ENCODE assay signal across 8 cellular contexts in the genomic region with DNA sequence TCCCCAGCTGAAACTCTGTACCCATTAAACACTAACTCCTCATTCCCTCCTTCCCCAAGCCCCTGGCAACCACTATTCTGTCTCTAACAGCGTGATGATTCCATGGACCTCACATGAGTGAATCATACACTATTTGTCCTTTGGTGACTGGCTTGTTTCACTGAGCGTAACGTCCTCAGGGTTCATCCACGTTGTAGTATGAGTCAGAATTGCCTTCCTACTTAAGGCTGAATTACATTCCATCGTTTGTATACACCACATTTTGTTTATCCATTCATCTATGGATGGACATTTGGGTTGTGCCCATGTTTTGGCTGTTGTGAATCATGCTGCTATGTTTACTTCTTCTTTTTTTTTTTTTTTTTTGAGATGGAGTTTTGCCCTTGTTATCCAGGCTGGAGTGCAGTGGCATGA. TPM values are rescaled to one million over a fixed set of nuclear protein-coding genes. Genes with fewer than 3 reads are reported as not detected.
DNase-seq lines count a peak whose midpoint lies in the region; ATAC-seq and TF ChIP-seq lines count a peak whose summit lies in the region.

No MANE protein-coding gene starts in this region.

- CTCF ChIA-PET in Calu3 (lab: Charles Lee) = interaction anchor here (0.6 to 1.4 kb wide), 4 partner anchors 13 to 100 kb away, joined by 3 to 7 read pairs (median 3); no protein-coding TSS in a partner anchor

- H3K27ac Mint-ChIP-seq in Calu3 (ENCODE audit: unreplicated experiment) (peak overlapping the region; percentile 58), nephron (peak overlapping the region; percentile 66 to 80 (median 74))

- H3K79me1 ChIP-seq in mesendoderm (ENCODE audit: low read length) = no peaks in the 10 kb centered on the region

- peak overlapping the region; percentile 13 for H3K4me3 Mint-ChIP-seq in Calu3 (ENCODE audit: low read depth, unreplicated experiment)
- H3K4me3 Mint-ChIP-seq in nephron = no peak overlapping the region

- H3K56ac ChIP-seq in mesendoderm (ENCODE audit: low read length) = no peak overlapping the region

- H2BK120ac ChIP-seq in mesendoderm (ENCODE audit: low read depth, low read length) = no peak overlapping the region

- no peak for ATAC-seq in GM19324 (IDR thresholded peaks at IDR 0.05; ENCODE audit: low FRiP score, unreplicated experiment)
- no peak for ATAC-seq in GM19023 (IDR thresholded peaks at IDR 0.05; ENCODE audit: unreplicated experiment)

- WGBS in mesendoderm (ENCODE audit: extremely low coverage, insufficient coverage, low lambda C conversion rate) = no CpG with 5 or more reads among the region's 5 CpGs

- no peak overlapping the region for H2AK5ac ChIP-seq in mesendoderm (ENCODE audit: low read length)

- peaks cover 47% of the 10 kb centered on the region for H3K4me1 Mint-ChIP-seq in Calu3 (ENCODE audit: low read depth, unreplicated experiment)
- H3K4me1 Mint-ChIP-seq in nephron = peaks cover 25% of the 10 kb centered on the region

- no peak overlapping the region for H2BK5ac ChIP-seq in mesendoderm (ENCODE audit: low read length)

- no peaks in the 10 kb centered on the region for H3K27me3 Mint-ChIP-seq in Calu3 (ENCODE audit: unreplicated experiment)
- peaks cover 9% of the 10 kb centered on the region for H3K27me3 Mint-ChIP-seq in nephron (ENCODE audit: low read depth)

- no peak overlapping the region for H4K8ac ChIP-seq in mesendoderm (ENCODE audit: low read depth, low read length)

- H3K27ac ChIP-seq in mesendoderm (ENCODE audit: low read depth, low read length) = no peak overlapping the region

- no peaks in the 10 kb centered on the region for H3K36me3 ChIP-seq in mesendoderm (ENCODE audit: control insufficient read depth, insufficient read depth, low read length)

- H3K27me3 ChIP-seq in mesendoderm (ENCODE audit: insufficient read depth, low read length, poor library complexity) = no peaks in the 10 kb centered on the region

- H3K9ac ChIP-seq in mesendoderm (ENCODE audit: low read length) = no peak overlapping the region

- H2BK15ac ChIP-seq in mesendoderm (replicated peaks; ENCODE audit: low read depth) = no peak overlapping the region

- no TSS peak for BruUV-seq in Calu3 (replicated peaks; lab: Mats Ljungman, UMichigan)

- DNase-seq in Calu3 (peak; percentile 29), NCI-H69 (lab: John Stamatoyannopoulos, UW) (peak; percentile 26), dermis blood vessel endothelial cell (peak; percentile 92), mesendoderm (no peak), GM19238 (ENCODE audit: insufficient read length, low spot score) (no peak)

- intact Hi-C loops in Calu3 (cut with micrococcal nuclease; ENCODE audit: unreplicated experiment) = loop anchor here (1.0 kb wide), 1 partner anchor 38 kb away; no protein-coding TSS in a partner anchor

- no peak overlapping the region for H3K4ac ChIP-seq in mesendoderm (ENCODE audit: low read depth, low read length)

- no peak overlapping the region for H3K4me2 ChIP-seq in mesendoderm (ENCODE audit: low read length)

- TF ChIP-seq CTCF in Calu3 (IDR thresholded peaks at IDR 0.05; ENCODE audit: unreplicated experiment) = no peak
- no peak for TF ChIP-seq CTCF in nephron (IDR thresholded peaks at IDR 0.05; ENCODE audit: unreplicated experiment in 3 of 3)

- no peaks in the 10 kb centered on the region for H3K4me1 ChIP-seq in mesendoderm (ENCODE audit: control insufficient read depth, low read depth, low read length)

- H3K18ac ChIP-seq in mesendoderm (ENCODE audit: low read length) = no peak overlapping the region

- no peak overlapping the region for H3K4me3 ChIP-seq in mesendoderm (ENCODE audit: low read length)

- H3K79me2 ChIP-seq in mesendoderm (ENCODE audit: control insufficient read depth, insufficient read depth, low read length) = no peaks in the 10 kb centered on the region

- H3K36me3 Mint-ChIP-seq in Calu3 (ENCODE audit: insufficient read depth, unreplicated experiment) = peaks cover 12% of the 10 kb centered on the region
- no peaks in the 10 kb centered on the region for H3K36me3 Mint-ChIP-seq in nephron (ENCODE audit: low read depth)

- no peak overlapping the region for H3K23ac ChIP-seq in mesendoderm (ENCODE audit: low read length)

- no peak overlapping the region for H4K5ac ChIP-seq in mesendoderm (ENCODE audit: low read length)

- no peaks in the 10 kb centered on the region for H3K9me3 Mint-ChIP-seq in Calu3 (ENCODE audit: low read depth, unreplicated experiment)
- peaks cover 5% of the 10 kb centered on the region for H3K9me3 Mint-ChIP-seq in nephron

RNA-seq across cellular contexts. Expression of a gene that starts 19.6 kb away (rescaled TPM):
- total RNA-seq in Calu3 (2022) = 16.2 and 16.9 TPM in 2 replicates
- 38.5 and 43.3 TPM in 2 replicates for total RNA-seq in dermis blood vessel endothelial cell
- 15.9 TPM for polyA plus RNA-seq in mesendoderm (2013, experiment 1 of 2)
- 16.6 TPM for polyA plus RNA-seq in mesendoderm (2013, experiment 2 of 2)

Comparison
In these comparisons a context has a peak if more than half of its experiments do, and no peak if none do; other contexts are left out.
1. DNase-seq: peak in Calu3 (single experiment), NCI-H69 (single experiment) and dermis blood vessel endothelial cell (single experiment); none in mesendoderm (single experiment) and GM19238 (single experiment).